ENCODE assay signal across 1 cellular context in genomic region chr6:112879920-112880413, GRCh38.
TF ChIP-seq lines count a peak whose summit lies in the region.

No MANE protein-coding gene starts in this region.

TF ChIP-seq in HepG2, 621 proteins besides CTCF, POLR2A, EP300 and RAD21 (continued from another document and continues in another):
- no peak for TF ChIP-seq ZNF646 (CRISPR knock-in tag; IDR thresholded peaks at IDR 0.05)
- TF ChIP-seq RNF219 (CRISPR knock-in tag; IDR thresholded peaks at IDR 0.05) = no peak
- TF ChIP-seq RCOR2 (CRISPR knock-in tag; IDR thresholded peaks at IDR 0.05) = peak; percentile 59; the same call in 1 of the 2 replicates
- TF ChIP-seq ZSCAN31 (CRISPR knock-in tag; IDR thresholded peaks at IDR 0.05; ENCODE audit: low read depth) = peak; percentile 81; the same call in 1 of the 2 replicates
- TF ChIP-seq ZZZ3 (CRISPR knock-in tag; IDR thresholded peaks at IDR 0.05; ENCODE audit: borderline replicate concordance) = peak; percentile 57; the same call in 1 of the 2 replicates
- peak; percentile 34; the same call in 1 of the 2 replicates for TF ChIP-seq HMG20B (CRISPR knock-in tag; conservative IDR thresholded peaks at IDR 0.05)
- no peak for TF ChIP-seq IRX3 (CRISPR knock-in tag; IDR thresholded peaks at IDR 0.05; ENCODE audit: borderline replicate concordance, low read depth)
- no peak for TF ChIP-seq KIAA2018 (CRISPR knock-in tag; IDR thresholded peaks at IDR 0.05; ENCODE audit: borderline replicate concordance)
- TF ChIP-seq CBX2 (IDR thresholded peaks at IDR 0.05; ENCODE audit: low read depth, low read length) = no peak
- TF ChIP-seq CBX2 (CRISPR knock-in tag; IDR thresholded peaks at IDR 0.05; ENCODE audit: low read depth) = 0 out of 2 replicates have a peak, but pooled peaks have one; percentile 21
- TF ChIP-seq, protein P1, sequence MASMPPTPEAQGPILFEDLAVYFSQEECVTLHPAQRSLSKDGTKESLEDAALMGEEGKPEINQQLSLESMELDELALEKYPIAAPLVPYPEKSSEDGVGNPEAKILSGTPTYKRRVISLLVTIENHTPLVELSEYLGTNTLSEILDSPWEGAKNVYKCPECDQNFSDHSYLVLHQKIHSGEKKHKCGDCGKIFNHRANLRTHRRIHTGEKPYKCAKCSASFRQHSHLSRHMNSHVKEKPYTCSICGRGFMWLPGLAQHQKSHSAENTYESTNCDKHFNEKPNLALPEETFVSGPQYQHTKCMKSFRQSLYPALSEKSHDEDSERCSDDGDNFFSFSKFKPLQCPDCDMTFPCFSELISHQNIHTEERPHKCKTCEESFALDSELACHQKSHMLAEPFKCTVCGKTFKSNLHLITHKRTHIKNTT (CRISPR knock-in tag; IDR thresholded peaks at IDR 0.05) = no peak
- TF ChIP-seq HOXA9 (CRISPR knock-in tag; IDR thresholded peaks at IDR 0.05; ENCODE audit: borderline replicate concordance) = no peak
- TF ChIP-seq BRD4 (CRISPR knock-in tag; IDR thresholded peaks at IDR 0.05) = 0 out of 2 replicates have a peak, but pooled peaks have one; percentile 67
- no peak for TF ChIP-seq ZNF790 (CRISPR knock-in tag; IDR thresholded peaks at IDR 0.05; ENCODE audit: borderline replicate concordance)
- no peak for TF ChIP-seq LCORL (IDR thresholded peaks at IDR 0.05)
- TF ChIP-seq LCORL (CRISPR knock-in tag; IDR thresholded peaks at IDR 0.05) = 0 out of 2 replicates have a peak, but pooled peaks have one; percentile 67
- no peak for TF ChIP-seq ZNF10 (CRISPR knock-in tag; IDR thresholded peaks at IDR 0.05; ENCODE audit: borderline replicate concordance, low read depth)
- peak; percentile 64; the same call in 1 of the 2 replicates for TF ChIP-seq RXRA (CRISPR knock-in tag; IDR thresholded peaks at IDR 0.05)
- TF ChIP-seq NFRKB (IDR thresholded peaks at IDR 0.05) = no peak
- TF ChIP-seq, protein P2, sequence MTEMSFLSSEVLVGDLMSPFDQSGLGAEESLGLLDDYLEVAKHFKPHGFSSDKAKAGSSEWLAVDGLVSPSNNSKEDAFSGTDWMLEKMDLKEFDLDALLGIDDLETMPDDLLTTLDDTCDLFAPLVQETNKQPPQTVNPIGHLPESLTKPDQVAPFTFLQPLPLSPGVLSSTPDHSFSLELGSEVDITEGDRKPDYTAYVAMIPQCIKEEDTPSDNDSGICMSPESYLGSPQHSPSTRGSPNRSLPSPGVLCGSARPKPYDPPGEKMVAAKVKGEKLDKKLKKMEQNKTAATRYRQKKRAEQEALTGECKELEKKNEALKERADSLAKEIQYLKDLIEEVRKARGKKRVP (CRISPR knock-in tag; IDR thresholded peaks at IDR 0.05) = peak in 1 of 2 experiments; percentile 45; a peak in 1 of 4 replicates
- no peak for TF ChIP-seq MEF2D (CRISPR knock-in tag; IDR thresholded peaks at IDR 0.05)
- TF ChIP-seq TP53 (CRISPR knock-in tag; conservative IDR thresholded peaks at IDR 0.05) = peak; percentile 66; the same call in 1 of the 2 replicates
- no peak for TF ChIP-seq SMYD3 (CRISPR knock-in tag; IDR thresholded peaks at IDR 0.05)
- TF ChIP-seq SOX6 (IDR thresholded peaks at IDR 0.05) = no peak
- peak; percentile 74 for TF ChIP-seq SOX6 (CRISPR knock-in tag; IDR thresholded peaks at IDR 0.05)
- TF ChIP-seq, protein P3, sequence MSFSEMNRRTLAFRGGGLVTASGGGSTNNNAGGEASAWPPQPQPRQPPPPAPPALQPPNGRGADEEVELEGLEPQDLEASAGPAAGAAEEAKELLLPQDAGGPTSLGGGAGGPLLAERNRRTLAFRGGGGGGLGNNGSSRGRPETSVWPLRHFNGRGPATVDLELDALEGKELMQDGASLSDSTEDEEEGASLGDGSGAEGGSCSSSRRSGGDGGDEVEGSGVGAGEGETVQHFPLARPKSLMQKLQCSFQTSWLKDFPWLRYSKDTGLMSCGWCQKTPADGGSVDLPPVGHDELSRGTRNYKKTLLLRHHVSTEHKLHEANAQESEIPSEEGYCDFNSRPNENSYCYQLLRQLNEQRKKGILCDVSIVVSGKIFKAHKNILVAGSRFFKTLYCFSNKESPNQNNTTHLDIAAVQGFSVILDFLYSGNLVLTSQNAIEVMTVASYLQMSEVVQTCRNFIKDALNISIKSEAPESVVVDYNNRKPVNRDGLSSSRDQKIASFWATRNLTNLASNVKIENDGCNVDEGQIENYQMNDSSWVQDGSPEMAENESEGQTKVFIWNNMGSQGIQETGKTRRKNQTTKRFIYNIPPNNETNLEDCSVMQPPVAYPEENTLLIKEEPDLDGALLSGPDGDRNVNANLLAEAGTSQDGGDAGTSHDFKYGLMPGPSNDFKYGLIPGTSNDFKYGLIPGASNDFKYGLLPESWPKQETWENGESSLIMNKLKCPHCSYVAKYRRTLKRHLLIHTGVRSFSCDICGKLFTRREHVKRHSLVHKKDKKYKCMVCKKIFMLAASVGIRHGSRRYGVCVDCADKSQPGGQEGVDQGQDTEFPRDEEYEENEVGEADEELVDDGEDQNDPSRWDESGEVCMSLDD (CRISPR knock-in tag; IDR thresholded peaks at IDR 0.05; ENCODE audit: borderline replicate concordance) = no peak
- peak; percentile 56; the same call in 1 of the 2 replicates for TF ChIP-seq ZNF772 (CRISPR knock-in tag; IDR thresholded peaks at IDR 0.05)
- peak; percentile 31; the same call in 1 of the 2 replicates for TF ChIP-seq ZNF552 (CRISPR knock-in tag; IDR thresholded peaks at IDR 0.05; ENCODE audit: borderline replicate concordance)
- TF ChIP-seq ZMAT5 (CRISPR knock-in tag; IDR thresholded peaks at IDR 0.05; ENCODE audit: borderline replicate concordance, low read depth) = no peak
- TF ChIP-seq ZNF75D (CRISPR knock-in tag; IDR thresholded peaks at IDR 0.05; ENCODE audit: borderline replicate concordance) = no peak
- no peak for TF ChIP-seq MIER3 (CRISPR knock-in tag; IDR thresholded peaks at IDR 0.05; ENCODE audit: borderline replicate concordance)
- TF ChIP-seq ARHGAP35 (CRISPR knock-in tag; IDR thresholded peaks at IDR 0.05; ENCODE audit: borderline replicate concordance) = no peak
- TF ChIP-seq CBX1 (IDR thresholded peaks at IDR 0.05; ENCODE audit: low read depth) = peak; percentile 90
